8 cellular contexts compared by ENCODE assay signal in genomic region chr12:12722351-12723146, GRCh38. TPM values are rescaled to one million over a fixed set of nuclear protein-coding genes. Genes with fewer than 3 reads are reported as not detected.
DNase-seq lines count a peak whose midpoint lies in the region; ATAC-seq and TF ChIP-seq lines count a peak whose summit lies in the region.

No MANE protein-coding gene starts in this region.

- H3K27me3 ChIP-seq in esophagus muscularis mucosa (no peaks in the 10 kb centered on the region), gastrocnemius medialis (no peaks in the 10 kb centered on the region)

- peak overlapping the region; percentile 98 to 100 (median 99) for H3K27ac ChIP-seq in esophagus muscularis mucosa (replicated peaks in 1 of 4)
- H3K27ac ChIP-seq in gastrocnemius medialis, result peak overlapping the region; percentile 96 to 99 (median 98)

- H3K36me3 ChIP-seq in esophagus muscularis mucosa, result peaks cover 0 to 31% (median 15%) of the 10 kb centered on the region in 4 donors
- peaks cover 0 to 19% of the 10 kb centered on the region in 2 donors for H3K36me3 ChIP-seq in gastrocnemius medialis

- H3K4me1 Mint-ChIP-seq in CD14-positive monocyte, result peaks cover 41% of the 10 kb centered on the region

- H3K27ac Mint-ChIP-seq in CD14-positive monocyte, result peak overlapping the region; percentile 78 to 98 (median 94)

- H3K9me3 ChIP-seq in esophagus muscularis mucosa (no peaks in the 10 kb centered on the region), gastrocnemius medialis (no peaks in the 10 kb centered on the region)

- 8% methylated on average over 3 of the region's 3 CpGs for WGBS in esophagus muscularis mucosa

- in situ Hi-C loops in gastrocnemius medialis (cut with MboI; ENCODE audit: low sequenced_read_pairs in 4 of 4), result loop anchor here in 2 of 4 donors (25.0 kb wide), 2 partner anchors 335 to 360 kb away; partner anchors contain the start of genes BORCS5 (in 1 of the 2) and MANSC1 (in 1 of the 2)

- H3K27me3 Mint-ChIP-seq in CD14-positive monocyte (ENCODE audit: low read depth in 3 of 3), result peaks cover 0 to 6% (median 0%) of the 10 kb centered on the region in 3 donors

- H3K36me3 Mint-ChIP-seq in CD14-positive monocyte, result peaks cover 41 to 42% of the 10 kb centered on the region in 2 donors

- TF ChIP-seq CTCF in CD14-positive monocyte (IDR thresholded peaks at IDR 0.05) (no peak), HFF-Myc (IDR thresholded peaks at IDR 0.05; ENCODE audit: low read depth, low read length, missing control alignments) (no peak), esophagus muscularis mucosa (IDR thresholded peaks at IDR 0.05) (no peak), gastrocnemius medialis (IDR thresholded peaks at IDR 0.05 in 4 of 5, conservative IDR thresholded peaks at IDR 0.05 in 1 of 5) (no peak)

- H3K4me1 ChIP-seq in esophagus muscularis mucosa (peaks cover 40 to 57% (median 55%) of the 10 kb centered on the region in 4 donors), gastrocnemius medialis (peaks cover 50 to 52% of the 10 kb centered on the region in 2 donors)

- intact Hi-C loops in CD14-positive monocyte (cut with micrococcal nuclease), result loop anchor here (5.0 to 10.0 kb wide), 2 partner anchors 110 to 368 kb away; partner anchors contain the start of genes BORCS5 (in 1 of the 2), CREBL2 (in 1 of the 2) and MANSC1 (in 1 of the 2)
- intact Hi-C loops in esophagus muscularis mucosa (cut with DNase I), result no loop called here
- intact Hi-C loops in gastrocnemius medialis (cut with DNase I; ENCODE audit: low total_unique reads), result loop anchor here (5.0 kb wide), 1 partner anchor 1720 kb away; no protein-coding TSS in a partner anchor

- peaks cover 0 to 3% (median 1%) of the 10 kb centered on the region in 7 donors for H3K9me3 Mint-ChIP-seq in CD14-positive monocyte

- DNase-seq in CD14-positive monocyte (ENCODE audit: low spot score) (no peak), HFF-Myc (ENCODE audit: extremely low read depth, low read depth) (no peak), SW 1271 (lab: John Stamatoyannopoulos, UW) (peak; percentile 25 to 86), esophagus muscularis mucosa (ENCODE audit: extremely low spot score) (no peak), gastrocnemius medialis (no peak)

- H3K4me3 ChIP-seq in HFF-Myc (replicated peaks; ENCODE audit: low read depth, low read length) (peak overlapping the region; percentile 89), esophagus muscularis mucosa (peak overlapping the region; percentile 69 to 76 (median 72)), gastrocnemius medialis (peak overlapping the region; percentile 66 to 88 (median 80))

- TF ChIP-seq POLR2A in esophagus muscularis mucosa (IDR thresholded peaks at IDR 0.05; ENCODE audit: low read depth) (no peak), gastrocnemius medialis (IDR thresholded peaks at IDR 0.05) (no peak)

- no peak for ATAC-seq in gastrocnemius medialis
- no peak for ATAC-seq in GM18519 (IDR thresholded peaks at IDR 0.05; ENCODE audit: low FRiP score, unreplicated experiment)
- no peak for ATAC-seq in GM21423 (IDR thresholded peaks at IDR 0.05; ENCODE audit: unreplicated experiment)
- ATAC-seq in GM18868 (IDR thresholded peaks at IDR 0.05; ENCODE audit: unreplicated experiment), result no peak

- TF ChIP-seq EP300 in esophagus muscularis mucosa (IDR thresholded peaks at IDR 0.05), result no peak

- H3K4me3 Mint-ChIP-seq in CD14-positive monocyte, result peak overlapping the region; percentile 95 to 97

RNA-seq across cellular contexts. Expression of gene CDKN1B, which starts 5.4 kb away (rescaled TPM):
- 1 to 10 TPM; 9.2 to 9.5 TPM for polyA plus RNA-seq in CD14-positive monocyte
- total RNA-seq in esophagus muscularis mucosa (10 to 100 TPM; 48.7 to 97.4 (median 70.6) TPM), gastrocnemius medialis (10 to 100 TPM; 43.6 to 76.4 (median 56.6) TPM)

RNA-seq across cellular contexts. Expression of gene GPR19, which starts 26.6 kb away (rescaled TPM):
- not detected for polyA plus RNA-seq in CD14-positive monocyte
- total RNA-seq in esophagus muscularis mucosa (1 to 10 TPM in 1 of 4 donors, not detected in 3; 1.7 TPM), gastrocnemius medialis (not detected)

Comparison
In these comparisons a context has a peak if more than half of its experiments do, and no peak if none do; other contexts are left out.
1. DNase-seq: peak in SW 1271 (2 of 2); none in CD14-positive monocyte (single experiment), HFF-Myc (single experiment), esophagus muscularis mucosa (single experiment) and gastrocnemius medialis (0 of 2).
2. Peak in every context shown above with its lines, with median percentiles within 50 percentile points of each other: H3K4me3 ChIP-seq.